16 cellular contexts compared by ENCODE assay signal in the genomic region with DNA sequence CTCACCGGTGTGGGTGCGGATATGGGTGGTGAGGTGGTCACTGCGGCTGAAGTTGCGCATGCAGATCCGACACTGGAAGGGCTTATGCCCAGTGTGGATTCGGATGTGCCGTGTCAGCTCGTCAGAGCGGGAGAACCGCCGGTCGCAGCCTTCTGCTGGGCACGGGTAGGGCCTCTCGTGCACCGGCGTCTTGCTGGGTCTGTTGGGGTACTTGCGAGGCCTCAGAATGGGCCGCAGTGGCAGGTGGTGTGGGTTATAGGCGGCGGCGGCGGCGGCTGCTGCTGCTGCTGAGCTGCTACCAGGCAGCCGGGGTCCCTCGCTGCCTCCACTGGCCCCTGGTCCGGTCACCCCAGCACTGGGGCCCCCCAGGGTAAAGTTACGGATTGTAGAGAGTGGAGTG. TPM values are rescaled to one million over a fixed set of nuclear protein-coding genes. Genes with fewer than 3 reads are reported as not detected.
DNase-seq lines count a peak whose midpoint lies in the region; ATAC-seq and TF ChIP-seq lines count a peak whose summit lies in the region.
"Had no signal": no experiment of that assay in that cellular context is flagged by ENCODE, and none has a peak within 500 bp of the region (broad histone marks: within the 10 kb centered on the region; RNA-seq: fewer than 3 reads in every experiment).

No MANE protein-coding gene starts in this region.

- WGBS in smooth muscle cell (ENCODE audit: low lambda C conversion rate), result 94% methylated on average over 27 of the region's 27 CpGs

- H3K27me3 ChIP-seq in smooth muscle cell (ENCODE audit: low read depth), result no peaks in the 10 kb centered on the region

- peaks cover 29% of the 10 kb centered on the region for H3K27me3 Mint-ChIP-seq in T-helper 17 cell
- H3K27me3 Mint-ChIP-seq in central memory CD8-positive, alpha-beta T cell, result peaks cover 36% of the 10 kb centered on the region

- H3K4me3 Mint-ChIP-seq in T-helper 17 cell, result peak overlapping the region; percentile 99
- peak overlapping the region; percentile 87 for H3K4me3 Mint-ChIP-seq in central memory CD8-positive, alpha-beta T cell

- H3K27ac Mint-ChIP-seq in T-helper 17 cell, result no peak overlapping the region
- H3K27ac Mint-ChIP-seq in central memory CD8-positive, alpha-beta T cell (ENCODE audit: low read depth), result no peak overlapping the region

- no peaks in the 10 kb centered on the region for H3K9me3 Mint-ChIP-seq in central memory CD8-positive, alpha-beta T cell

- peaks cover 77% of the 10 kb centered on the region for H4K20me1 ChIP-seq in smooth muscle cell (ENCODE audit: low read depth)

- H3K9me3 ChIP-seq in T-helper 17 cell (ENCODE audit: control insufficient read depth, low read length, poor library complexity, severe bottlenecking) (no peaks in the 10 kb centered on the region), smooth muscle cell (replicated peaks; ENCODE audit: low read depth) (no peaks in the 10 kb centered on the region)
- H3K9me3 ChIP-seq: Caco-2, psoas muscle had no signal

- no peak overlapping the region for H2AFZ ChIP-seq in smooth muscle cell (ENCODE audit: low read depth)

- ATAC-seq in T-helper 17 cell, result no peak
- no peak for ATAC-seq in central memory CD8-positive, alpha-beta T cell (replicated peaks; ENCODE audit: extremely low read depth, poor library complexity, severe bottlenecking)
- ATAC-seq in HG03159 (IDR thresholded peaks at IDR 0.05; ENCODE audit: unreplicated experiment), result no peak
- ATAC-seq: psoas muscle had no signal

- H3K4me1 ChIP-seq in smooth muscle cell (ENCODE audit: low read depth), result no peaks in the 10 kb centered on the region

- no peaks in the 10 kb centered on the region for H3K36me3 ChIP-seq in smooth muscle cell (ENCODE audit: low read depth)

- DNase-seq in activated CD4-positive, alpha-beta T cell treated with anti-CD3 and anti-CD28 coated beads for 1 hour, result peak; percentile 46
- no peak for DNase-seq in activated CD4-positive, alpha-beta T cell treated with anti-CD3 and anti-CD28 coated beads for 48 hours
- DNase-seq in T-helper 17 cell (no peak), smooth muscle cell (lab: John Stamatoyannopoulos, UW; ENCODE audit: unreplicated experiment) (no peak), NCI-H187 treated with DMSO at 0.1 percent for 48 hours (lab: John Stamatoyannopoulos, UW) (no peak), HCEC 1CT (no peak)
- no peak for DNase-seq in central memory CD8-positive, alpha-beta T cell (ENCODE audit: low spot score in 2 of 2)
- DNase-seq: Caco-2, erythroblast, GDM1, head of caudate nucleus, NCI-H1105 treated with DMSO at 0.1 percent for 48 hours, psoas muscle, SHP77 had no signal

- no peak overlapping the region for H3K9ac ChIP-seq in smooth muscle cell (ENCODE audit: low read depth)

- H3K4me1 Mint-ChIP-seq in T-helper 17 cell, result peaks cover 48% of the 10 kb centered on the region
- peaks cover 72% of the 10 kb centered on the region for H3K4me1 Mint-ChIP-seq in central memory CD8-positive, alpha-beta T cell

- peaks cover 3% of the 10 kb centered on the region for H3K36me3 Mint-ChIP-seq in T-helper 17 cell (ENCODE audit: low read depth)
- H3K36me3 Mint-ChIP-seq in central memory CD8-positive, alpha-beta T cell (ENCODE audit: insufficient read depth), result peaks cover 14% of the 10 kb centered on the region

- peaks cover 18% of the 10 kb centered on the region for H3F3A ChIP-seq in smooth muscle cell (ENCODE audit: low read depth)

- H3K4me3 ChIP-seq in smooth muscle cell, result peak overlapping the region; percentile 68
- H3K4me3 ChIP-seq: coronary artery, psoas muscle had no signal

- H3K27ac ChIP-seq in smooth muscle cell (ENCODE audit: low read depth), result peak overlapping the region; percentile 54
- H3K27ac ChIP-seq: coronary artery, psoas muscle had no signal

- H3K4me2 ChIP-seq in smooth muscle cell, result peak overlapping the region; percentile 87

- TF ChIP-seq CTCF in smooth muscle cell (IDR thresholded peaks at IDR 0.05; ENCODE audit: borderline replicate concordance, insufficient read depth, poor library complexity, severe bottlenecking), result no peak

- peaks cover 49% of the 10 kb centered on the region for H3K79me2 ChIP-seq in smooth muscle cell (ENCODE audit: low read depth)

RNA-seq across cellular contexts. Expression of a gene that starts 2.7 kb away (rescaled TPM):
- total RNA-seq in T-helper 17 cell (1 to 10 TPM; 3.1 to 4.8 TPM), smooth muscle cell (209 and 255 TPM in 2 replicates)
- polyA plus RNA-seq in smooth muscle cell, result 277 and 433 TPM in 2 replicates

RNA-seq across cellular contexts. Expression of a gene that starts 8.9 kb away (rescaled TPM):
- total RNA-seq in T-helper 17 cell, result 10 to 100 TPM in 1 of 2 donors, 1 to 10 TPM in 1; 10.0 to 11.2 TPM
- total RNA-seq in smooth muscle cell, result 29.8 and 32.4 TPM in 2 replicates
- polyA plus RNA-seq in smooth muscle cell, result 11.6 and 11.9 TPM in 2 replicates

Comparison
In these comparisons a context has a peak if more than half of its experiments do, and no peak if none do; other contexts are left out.
1. RNA of a gene that starts 2.7 kb away (total RNA-seq): 209 to 255 TPM in smooth muscle cell; 3.1 to 4.8 TPM in T-helper 17 cell; every median in the first group is over 10 times any median in the second.